ENCODE assay signal across 26 cellular contexts in genomic region chr4:25632135-25632534, GRCh38. TPM values are rescaled to one million over a fixed set of nuclear protein-coding genes. Genes with fewer than 3 reads are reported as not detected.
"Had no signal": no experiment of that assay in that cellular context is flagged by ENCODE, and none has a peak within 500 bp of the region (broad histone marks: within the 10 kb centered on the region; RNA-seq: fewer than 3 reads in every experiment).

No MANE protein-coding gene starts in this region.

- H3K27ac ChIP-seq: adrenal gland, heart left ventricle, lower lobe of right lung, prostate gland, tibial artery, uterus had no signal

- H3K4me3 Mint-ChIP-seq: activated B cell treated with CpG ODN at 0.5 μM for 24 hours; activated CD4-positive, alpha-beta T cell treated with anti-CD3 and anti-CD28 coated beads, Interleukin-2, amount 10 ng/mL, durations not matched to agents 24 days and 14 days; activated CD8-positive, alpha-beta T cell treated with anti-CD3 and anti-CD28 coated beads, Interleukin-2, amount 10 ng/mL, durations not matched to agents 7 days and 5 days; activated naive CD4-positive, alpha-beta T cell treated with anti-CD3 and anti-CD28 coated beads, Interleukin-2, amount 50 U/mL, for 24 hours; central memory CD8-positive, alpha-beta T cell; stimulated activated memory B cell treated with anti-CD40 and anti-IgM and Interleukin-4, amounts not matched to agents 10 μg/mL and 1 μg/mL and 100 μg/mL, for 72 hours had no signal

- H3K27ac Mint-ChIP-seq: activated B cell treated with CpG ODN at 0.5 μM for 24 hours; activated CD4-positive, alpha-beta T cell treated with anti-CD3 and anti-CD28 coated beads, Interleukin-2, amount 10 ng/mL, durations not matched to agents 24 days and 14 days; activated CD8-positive, alpha-beta T cell treated with anti-CD3 and anti-CD28 coated beads, Interleukin-2, amount 10 ng/mL, durations not matched to agents 7 days and 5 days; activated naive CD4-positive, alpha-beta T cell treated with anti-CD3 and anti-CD28 coated beads, Interleukin-2, amount 50 U/mL, for 24 hours; stimulated activated memory B cell treated with anti-CD40 and anti-IgM and Interleukin-4, amounts not matched to agents 10 μg/mL and 1 μg/mL and 100 μg/mL, for 72 hours had no signal

- H3K9me3 ChIP-seq: adrenal gland, heart left ventricle, lower lobe of right lung, prostate gland, uterus had no signal

- H3K4me1 Mint-ChIP-seq: activated B cell treated with CpG ODN at 0.5 μM for 24 hours; activated CD4-positive, alpha-beta T cell treated with anti-CD3 and anti-CD28 coated beads, Interleukin-2, amount 10 ng/mL, durations not matched to agents 24 days and 14 days; activated naive CD4-positive, alpha-beta T cell treated with anti-CD3 and anti-CD28 coated beads, Interleukin-2, amount 50 U/mL, for 24 hours; central memory CD8-positive, alpha-beta T cell; stimulated activated memory B cell treated with anti-CD40 and anti-IgM and Interleukin-4, amounts not matched to agents 10 μg/mL and 1 μg/mL and 100 μg/mL, for 72 hours had no signal

- H3K4me1 ChIP-seq: adrenal gland, heart left ventricle, lower lobe of right lung, prostate gland, tibial artery, uterus had no signal

- H3K36me3 Mint-ChIP-seq: activated naive CD4-positive, alpha-beta T cell treated with anti-CD3 and anti-CD28 coated beads, Interleukin-2, amount 50 U/mL, for 24 hours; stimulated activated memory B cell treated with anti-CD40 and anti-IgM and Interleukin-4, amounts not matched to agents 10 μg/mL and 1 μg/mL and 100 μg/mL, for 72 hours had no signal

- DNase-seq: activated B cell treated with CpG ODN at 0.5 μM for 24 hours; activated CD4-positive, alpha-beta T cell treated with anti-CD3 and anti-CD28 coated beads, Interleukin-2, amount 10 ng/mL, durations not matched to agents 24 days and 14 days; activated CD8-positive, alpha-beta memory T cell treated with anti-CD3 and anti-CD28 coated beads, Interleukin-2, amount 50 U/mL, for 4 hours; activated CD8-positive, alpha-beta T cell treated with anti-CD3 and anti-CD28 coated beads, Interleukin-2, amount 10 ng/mL, durations not matched to agents 7 days and 5 days; activated effector memory CD4-positive, alpha-beta T cell treated with anti-CD3 and anti-CD28 coated beads, Interleukin-2, amount 50 U/mL, for 16 hours; activated T-cell treated with anti-CD3 and anti-CD28 coated beads, Interleukin-2, amount 50 U/mL, for 48 hours; adrenal gland; cortex of kidney; effector CD4-positive, alpha-beta T cell; heart left ventricle; left cardiac atrium; stimulated activated CD4-positive, alpha-beta T cell treated with anti-CD3 and anti-CD28 coated beads, Interleukin-2, amount 100 ng/mL, for 48 hours; uterus had no signal

- H3K27me3 ChIP-seq: adrenal gland, tibial artery, uterus had no signal

- H3K27me3 Mint-ChIP-seq: stimulated activated memory B cell treated with anti-CD40 and anti-IgM and Interleukin-4, amounts not matched to agents 10 μg/mL and 1 μg/mL and 100 μg/mL, for 72 hours had no signal

- H3K9me3 Mint-ChIP-seq: activated B cell treated with CpG ODN at 0.5 μM for 24 hours; activated CD4-positive, alpha-beta T cell treated with anti-CD3 and anti-CD28 coated beads, Interleukin-2, amount 10 ng/mL, durations not matched to agents 24 days and 14 days; activated naive CD4-positive, alpha-beta T cell treated with anti-CD3 and anti-CD28 coated beads, Interleukin-2, amount 50 U/mL, for 24 hours; central memory CD8-positive, alpha-beta T cell; stimulated activated memory B cell treated with anti-CD40 and anti-IgM and Interleukin-4, amounts not matched to agents 10 μg/mL and 1 μg/mL and 100 μg/mL, for 72 hours had no signal

- H3K4me3 ChIP-seq: adrenal gland, heart left ventricle, lower lobe of right lung, prostate gland, tibial artery, uterus had no signal

- FAIRE-seq: endothelial cell of umbilical vein, frontal cortex had no signal

- H3K36me3 ChIP-seq: adrenal gland, heart left ventricle, lower lobe of right lung, prostate gland, tibial artery, uterus had no signal

- ATAC-seq: activated CD8-positive, alpha-beta T cell treated with anti-CD3 and anti-CD28 coated beads, Interleukin-2, amount 10 ng/mL, durations not matched to agents 7 days and 5 days; heart left ventricle; left cardiac atrium; lower lobe of right lung; stimulated activated memory B cell treated with anti-CD40 and anti-IgM and Interleukin-4, amounts not matched to agents 10 μg/mL and 1 μg/mL and 100 μg/mL, for 72 hours had no signal

RNA-seq across cellular contexts. Expression of gene SLC34A2, which starts 23.5 kb away (rescaled TPM):
- total RNA-seq: activated B cell treated with CpG ODN at 0.5 μM for 24 hours; activated CD4-positive, alpha-beta T cell treated with anti-CD3 and anti-CD28 coated beads, Interleukin-2, amount 10 ng/mL, durations not matched to agents 24 days and 14 days; activated CD8-positive, alpha-beta T cell treated with anti-CD3 and anti-CD28 coated beads, Interleukin-2, amount 10 ng/mL, durations not matched to agents 7 days and 5 days; endothelial cell of umbilical vein; fibroblast of lung; osteoblast; subcutaneous adipose tissue; T-helper 2 cell treated with Interferon-gamma antibody and Interleukin-4, amounts not matched to agents 100 ng/mL and 5 ng/mL, for 36 hours had no signal
- polyA plus RNA-seq: endothelial cell of umbilical vein, fibroblast of lung, neural cell had no signal
